In the genomic region with DNA sequence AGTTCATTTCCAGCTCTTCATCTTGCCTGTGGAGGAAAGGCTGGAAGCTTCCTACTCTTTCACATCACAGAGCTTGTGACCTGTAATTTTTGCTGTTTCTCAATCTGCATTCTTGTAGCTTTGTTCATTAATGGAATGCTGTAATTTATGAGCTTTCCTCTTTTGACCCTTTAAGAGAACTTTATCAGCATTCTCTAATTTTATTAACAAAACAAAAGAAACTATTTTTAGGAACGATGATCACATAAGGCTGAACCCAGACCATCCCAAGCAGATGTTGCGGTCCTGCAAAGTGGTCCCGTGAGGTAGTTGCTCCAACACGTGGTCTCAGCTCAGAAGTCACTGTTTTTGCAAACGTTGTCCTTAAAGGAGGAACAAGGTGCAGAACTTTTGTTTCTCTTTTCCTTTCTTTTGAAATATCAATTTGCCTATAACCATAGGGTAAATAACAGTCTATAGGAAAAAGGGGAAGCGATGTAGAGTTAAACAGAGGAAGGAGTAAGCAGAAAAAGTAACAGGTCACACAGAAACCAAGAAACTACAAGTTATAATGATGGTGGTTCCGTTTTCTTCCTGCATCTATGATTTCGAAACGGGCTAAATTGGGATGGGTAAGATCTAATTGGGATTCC, we compare ENCODE assay signal across 11 cellular contexts.
DNase-seq lines count a peak whose midpoint lies in the region; ATAC-seq and TF ChIP-seq lines count a peak whose summit lies in the region.
"Had no signal": no experiment of that assay in that cellular context is flagged by ENCODE, and none has a peak within 500 bp of the region (broad histone marks: within the 10 kb centered on the region; RNA-seq: fewer than 3 reads in every experiment).

No MANE protein-coding gene starts in this region.

- TF ChIP-seq EP300 in stomach (IDR thresholded peaks at IDR 0.05), result no peak

- peak overlapping the region; percentile 54 for H3K4me2 ChIP-seq in BLaER1

- 74 to 81% (median 76%) methylated on average over 9 of the region's 9 CpGs for WGBS in stomach, 5 donors

- H3K4me1 ChIP-seq in BLaER1, result peaks cover 22% of the 10 kb centered on the region
- H3K4me1 ChIP-seq in stomach, result peaks cover 0 to 9% (median 4%) of the 10 kb centered on the region in 4 donors

- no peak for TF ChIP-seq POLR2A in stomach (IDR thresholded peaks at IDR 0.05)

- peak; percentile 56 for ATAC-seq in GM21423 (IDR thresholded peaks at IDR 0.05; ENCODE audit: unreplicated experiment)
- no peak for ATAC-seq in effector memory CD8-positive, alpha-beta T cell (replicated peaks)
- ATAC-seq: T-cell had no signal

- H3K27me3 ChIP-seq in BLaER1 (no peaks in the 10 kb centered on the region), stomach (no peaks in the 10 kb centered on the region)
- H3K27me3 ChIP-seq: brain microvascular endothelial cell had no signal

- H3K36me3 ChIP-seq in BLaER1 (no peaks in the 10 kb centered on the region), stomach (no peaks in the 10 kb centered on the region)
- H3K36me3 ChIP-seq: brain microvascular endothelial cell had no signal

- H3K9me3 Mint-ChIP-seq in IgD-negative memory B cell, result no peaks in the 10 kb centered on the region
- no peaks in the 10 kb centered on the region for H3K9me3 Mint-ChIP-seq in effector memory CD8-positive, alpha-beta T cell
- H3K9me3 Mint-ChIP-seq in endothelial cell (ENCODE audit: unreplicated experiment), result no peaks in the 10 kb centered on the region
- H3K9me3 Mint-ChIP-seq: T-cell had no signal

- TF ChIP-seq CTCF in stomach (IDR thresholded peaks at IDR 0.05) (no peak), endothelial cell (IDR thresholded peaks at IDR 0.05; ENCODE audit: unreplicated experiment) (no peak)

- no peak overlapping the region for H3K9ac ChIP-seq in BLaER1

- H3K27ac Mint-ChIP-seq in IgD-negative memory B cell (peak overlapping the region; percentile 78 to 91 (median 85)), endothelial cell (ENCODE audit: unreplicated experiment) (no peak overlapping the region)
- no peak overlapping the region for H3K27ac Mint-ChIP-seq in effector memory CD8-positive, alpha-beta T cell
- H3K27ac Mint-ChIP-seq: T-cell had no signal

- H3K27me3 Mint-ChIP-seq in IgD-negative memory B cell (no peaks in the 10 kb centered on the region), endothelial cell (ENCODE audit: unreplicated experiment) (no peaks in the 10 kb centered on the region)
- no peaks in the 10 kb centered on the region for H3K27me3 Mint-ChIP-seq in effector memory CD8-positive, alpha-beta T cell

- DNase-seq in fibroblast of gingiva (ENCODE audit: low read depth) (peak; percentile 18), stomach (no peak), endothelial cell (ENCODE audit: low spot score) (no peak)
- no peak for DNase-seq in effector memory CD8-positive, alpha-beta T cell
- no peak for DNase-seq in activated CD4-positive, alpha-beta T cell treated with anti-CD3 and anti-CD28 coated beads for 1 hour
- DNase-seq: brain microvascular endothelial cell, T-cell had no signal

- no peaks in the 10 kb centered on the region for H4K20me1 ChIP-seq in BLaER1

- peaks cover 1 to 32% (median 14%) of the 10 kb centered on the region in 3 donors for H3K4me1 Mint-ChIP-seq in IgD-negative memory B cell
- H3K4me1 Mint-ChIP-seq in effector memory CD8-positive, alpha-beta T cell (ENCODE audit: low read depth in 2 of 2), result no peaks in the 10 kb centered on the region
- peaks cover under 1% of the 10 kb centered on the region for H3K4me1 Mint-ChIP-seq in endothelial cell (ENCODE audit: unreplicated experiment)
- H3K4me1 Mint-ChIP-seq: T-cell had no signal

- H3K4me3 ChIP-seq in BLaER1 (no peak overlapping the region), stomach (no peak overlapping the region)
- H3K4me3 ChIP-seq: lung had no signal

- H3K9me3 ChIP-seq in BLaER1 (no peaks in the 10 kb centered on the region), stomach (no peaks in the 10 kb centered on the region)

- H3K4me3 Mint-ChIP-seq in IgD-negative memory B cell (peak overlapping the region; percentile 14 to 86 (median 67)), endothelial cell (ENCODE audit: unreplicated experiment) (no peak overlapping the region)
- H3K4me3 Mint-ChIP-seq in effector memory CD8-positive, alpha-beta T cell, result no peak overlapping the region
- H3K4me3 Mint-ChIP-seq: T-cell had no signal

- intact Hi-C loops in stomach (cut with DNase I; ENCODE audit: low total_unique reads), result no loop called here

- H3K36me3 Mint-ChIP-seq in IgD-negative memory B cell (peaks cover 1% of the 10 kb centered on the region), endothelial cell (ENCODE audit: low read depth, unreplicated experiment) (no peaks in the 10 kb centered on the region)
- H3K36me3 Mint-ChIP-seq in effector memory CD8-positive, alpha-beta T cell (ENCODE audit: insufficient read depth), result peaks cover under 1% of the 10 kb centered on the region
- H3K36me3 Mint-ChIP-seq: T-cell had no signal

- H3K27ac ChIP-seq in BLaER1, result peak overlapping the region; percentile 37; the same call in 1 of the 2 replicates
- H3K27ac ChIP-seq in stomach, result no peak overlapping the region
- H3K27ac ChIP-seq: brain microvascular endothelial cell had no signal

Comparison
In these comparisons a context has a peak if more than half of its experiments do, and no peak if none do; other contexts are left out.
1. H3K27ac Mint-ChIP-seq: peak in IgD-negative memory B cell (3 of 3); none in effector memory CD8-positive, alpha-beta T cell (0 of 2) and endothelial cell (single experiment).
2. H3K4me3 Mint-ChIP-seq: peak in IgD-negative memory B cell (4 of 4); none in effector memory CD8-positive, alpha-beta T cell (0 of 2) and endothelial cell (single experiment).